27 cellular contexts compared by ENCODE assay signal in the genomic region with DNA sequence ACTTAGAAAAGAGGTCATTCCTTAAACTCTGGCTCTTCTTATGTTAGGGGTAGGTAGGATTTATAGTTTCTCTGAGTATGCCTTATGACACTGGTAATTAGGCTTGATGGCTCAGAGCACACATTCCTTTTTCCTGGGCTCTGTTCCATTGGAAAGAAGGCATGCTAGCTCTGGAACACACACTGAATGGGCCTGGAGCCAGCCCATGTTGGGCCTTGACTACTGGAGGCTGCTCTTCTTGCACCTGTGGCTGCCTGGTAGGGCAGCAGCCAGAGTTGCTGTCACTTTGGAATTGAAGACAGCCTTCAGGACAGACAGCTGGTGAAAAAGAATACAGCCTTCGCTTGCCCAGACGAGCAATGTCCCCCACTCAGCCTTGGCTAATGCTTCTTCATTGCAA. TPM values are rescaled to one million over a fixed set of nuclear protein-coding genes. Genes with fewer than 3 reads are reported as not detected.
DNase-seq lines count a peak whose midpoint lies in the region; ATAC-seq and TF ChIP-seq lines count a peak whose summit lies in the region.
"Had no signal": no experiment of that assay in that cellular context is flagged by ENCODE, and none has a peak within 500 bp of the region (broad histone marks: within the 10 kb centered on the region; RNA-seq: fewer than 3 reads in every experiment).

No MANE protein-coding gene starts in this region.

- DNase-seq in EH (ENCODE audit: low read depth) (peak; percentile 18), cerebellar nuclear complex (lab: John Stamatoyannopoulos, UW) (peak; percentile 41 to 52), left ventricle myocardium inferior (peak; percentile 65), HUDEP-2 (lab: John Stamatoyannopoulos, UW; ENCODE audit: unreplicated experiment in 76 of 76) (no peak), DMS153 (lab: John Stamatoyannopoulos, UW) (no peak), HT-29 (ENCODE audit: low spot score) (no peak)
- DNase-seq: activated CD8-positive, alpha-beta T cell treated with anti-CD3 and anti-CD28 coated beads, Interleukin-2, amount 10 ng/mL, durations not matched to agents 7 days and 5 days; activated effector memory CD4-positive, alpha-beta T cell treated with anti-CD3 and anti-CD28 coated beads, Interleukin-2, amount 50 U/mL, for 16 hours; DMS53; GF-D8; kidney glomerular epithelial cell; mesendoderm; NCI-H1092; NCI-H187 treated with DMSO at 0.1 percent for 48 hours; NCI-H526; Peyer's patch; SJCRH30; upper lobe of right lung had no signal

- TF ChIP-seq CTCF in left ventricle myocardium inferior (IDR thresholded peaks at IDR 0.05; ENCODE audit: borderline replicate concordance) = no peak

- H3K36me3 ChIP-seq in left ventricle myocardium inferior (peaks cover 64% of the 10 kb centered on the region), rectal smooth muscle tissue (ENCODE audit: control insufficient read depth, insufficient read depth, low read length) (peaks cover 15% of the 10 kb centered on the region)
- H3K36me3 ChIP-seq: breast epithelium, ovary, SJCRH30 had no signal

- no peak overlapping the region for H3K9ac ChIP-seq in rectal smooth muscle tissue (ENCODE audit: low read length)

- intact Hi-C loops in left ventricle myocardium inferior (cut with micrococcal nuclease) = no loop called here

- H3K27ac ChIP-seq in left ventricle myocardium inferior (replicated peaks) = peak overlapping the region; percentile 81
- H3K27ac ChIP-seq in rectal smooth muscle tissue (ENCODE audit: low read depth, low read length) = peak overlapping the region; percentile 50
- H3K27ac ChIP-seq: ovary, SJCRH30, upper lobe of right lung had no signal

- no peaks in the 10 kb centered on the region for H3K27me3 ChIP-seq in left ventricle myocardium inferior (ENCODE audit: low read depth)
- H3K27me3 ChIP-seq in rectal smooth muscle tissue (ENCODE audit: control insufficient read depth, insufficient read depth, low read length) = no peaks in the 10 kb centered on the region
- H3K27me3 ChIP-seq: breast epithelium, ovary, Peyer's patch, SJCRH30, upper lobe of right lung had no signal

- peaks cover 41% of the 10 kb centered on the region for H3K4me1 ChIP-seq in left ventricle myocardium inferior
- H3K4me1 ChIP-seq in rectal smooth muscle tissue (ENCODE audit: control insufficient read depth, insufficient read depth, low read length) = peaks cover 20% of the 10 kb centered on the region
- H3K4me1 ChIP-seq: SJCRH30, upper lobe of right lung had no signal

- no peak for ATAC-seq in GM18873 (IDR thresholded peaks at IDR 0.05; ENCODE audit: low FRiP score, unreplicated experiment)
- ATAC-seq: activated CD4-positive, CD25-positive, alpha-beta regulatory T cell treated with anti-CD3 and anti-CD28 coated beads, Interleukin-2, amount 50 U/mL, for 24 hours; activated CD8-positive, alpha-beta T cell treated with anti-CD3 and anti-CD28 coated beads, Interleukin-2, amount 10 ng/mL, durations not matched to agents 7 days and 5 days; natural killer cell treated with Interleukin-12 subunit alpha and Interleukin-12 subunit beta and Interleukin-15 and Interleukin-18, amount 100 ng/mL, for 72 hours; upper lobe of right lung had no signal

- no peak overlapping the region for H3K4me3 ChIP-seq in left ventricle myocardium inferior
- no peak overlapping the region for H3K4me3 ChIP-seq in rectal smooth muscle tissue (ENCODE audit: low read length)
- H3K4me3 ChIP-seq: breast epithelium, ovary, Peyer's patch, SJCRH30, upper lobe of right lung had no signal

- no peaks in the 10 kb centered on the region for H3K9me3 ChIP-seq in left ventricle myocardium inferior (replicated peaks)
- H3K9me3 ChIP-seq: breast epithelium, ovary, Peyer's patch, SJCRH30, upper lobe of right lung had no signal

RNA-seq across cellular contexts. Expression of a gene that starts 18.2 kb away (rescaled TPM):
- 59.2 TPM for total RNA-seq in left ventricle myocardium inferior
- total RNA-seq in HT-29 (2014; rRNA removed; shearing (Covaris generic)) = 6.4 and 9.9 TPM in 2 replicates

RNA-seq across cellular contexts. Expression of a gene that starts 35.6 kb away (rescaled TPM):
- 14.0 TPM for total RNA-seq in left ventricle myocardium inferior
- total RNA-seq in HT-29 (2014; rRNA removed; shearing (Covaris generic)) = 13.3 and 14.8 TPM in 2 replicates

RNA-seq across cellular contexts. Expression of a gene that starts 42.0 kb away (rescaled TPM):
- 14.4 TPM for total RNA-seq in left ventricle myocardium inferior
- 0.47 and 0.56 TPM in 2 replicates for total RNA-seq in HT-29 (2014; rRNA removed; shearing (Covaris generic))
- total RNA-seq: A673; activated CD8-positive, alpha-beta T cell treated with anti-CD3 and anti-CD28 coated beads, Interleukin-2, amount 10 ng/mL, durations not matched to agents 7 days and 5 days; natural killer cell treated with Interleukin-12 subunit alpha and Interleukin-12 subunit beta and Interleukin-15 and Interleukin-18, amount 100 ng/mL, for 72 hours had no signal

RNA-seq across cellular contexts. Expression of a gene that starts 47.8 kb away (rescaled TPM):
- total RNA-seq in left ventricle myocardium inferior = not detected
- not detected in 2 replicates for total RNA-seq in HT-29 (2014; rRNA removed; shearing (Covaris generic))
- total RNA-seq: A673; activated CD8-positive, alpha-beta T cell treated with anti-CD3 and anti-CD28 coated beads, Interleukin-2, amount 10 ng/mL, durations not matched to agents 7 days and 5 days; H1; natural killer cell treated with Interleukin-12 subunit alpha and Interleukin-12 subunit beta and Interleukin-15 and Interleukin-18, amount 100 ng/mL, for 72 hours; Peyer's patch; SJCRH30; subcutaneous adipose tissue; upper lobe of right lung had no signal

Comparison
In these comparisons a context has a peak if more than half of its experiments do, and no peak if none do; other contexts are left out.
1. DNase-seq: peak in EH (single experiment), cerebellar nuclear complex (2 of 2) and left ventricle myocardium inferior (single experiment); none in HUDEP-2 (0 of 76), DMS153 (single experiment) and HT-29 (single experiment).